1 cellular context compared by ENCODE assay signal in the genomic region with DNA sequence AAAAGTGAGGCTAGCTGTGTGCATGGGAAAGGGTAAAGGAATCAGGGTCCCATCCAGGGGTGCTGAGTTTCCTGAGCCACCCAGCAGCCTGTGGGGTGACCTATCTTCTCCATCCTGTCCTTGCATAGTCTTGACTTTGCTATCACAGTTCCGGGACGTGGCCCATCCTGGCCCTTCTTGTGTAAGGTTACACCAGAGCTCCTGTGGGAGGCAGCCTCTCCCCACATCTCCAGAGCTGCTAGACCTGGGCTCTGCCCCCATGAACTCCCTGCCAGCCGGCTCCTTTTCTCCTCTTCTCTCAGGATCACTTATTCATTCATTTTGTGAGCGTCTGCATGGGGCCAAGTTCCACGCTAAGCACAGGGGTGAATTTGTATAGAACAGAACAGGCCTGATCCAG.
TF ChIP-seq lines count a peak whose summit lies in the region.

No MANE protein-coding gene starts in this region.

TF ChIP-seq in IMR-90, 13 proteins besides CTCF, POLR2A, EP300 and RAD21 (continued from another document):
- TF ChIP-seq FOS (IDR thresholded peaks at IDR 0.05; ENCODE audit: low read depth, low read length): no peak
